ENCODE assay signal across 22 cellular contexts in genomic region chr9:90005388-90005787, GRCh38.
"Had no signal": no experiment of that assay in that cellular context is flagged by ENCODE, and none has a peak within 500 bp of the region (broad histone marks: within the 10 kb centered on the region; RNA-seq: fewer than 3 reads in every experiment).

No MANE protein-coding gene starts in this region.

- H3K36me3 ChIP-seq: esophagus muscularis mucosa, gastroesophageal sphincter, heart left ventricle, left ventricle myocardium inferior, lower lobe of right lung had no signal

- H3K27me3 ChIP-seq: dorsolateral prefrontal cortex, esophagus muscularis mucosa, foreskin keratinocyte, gastroesophageal sphincter, heart left ventricle, hepatocyte had no signal

- ATAC-seq: foreskin keratinocyte, gastroesophageal sphincter, left colon, left lobe of liver, lower lobe of right lung, mucosa of descending colon had no signal

- H2AFZ ChIP-seq: hepatocyte had no signal

- H3K27ac Mint-ChIP-seq: immature natural killer cell, mesothelial cell of epicardium had no signal

- H3K36me3 Mint-ChIP-seq: immature natural killer cell, mesothelial cell of epicardium had no signal

- H3K9me3 Mint-ChIP-seq: immature natural killer cell had no signal

- H3K79me2 ChIP-seq: hepatocyte had no signal

- H3K4me3 ChIP-seq: coronary artery, dorsolateral prefrontal cortex, esophagus muscularis mucosa, gastroesophageal sphincter, heart left ventricle, hepatocyte, left ventricle myocardium inferior, lower lobe of right lung, mucosa of descending colon had no signal

- H3K27ac ChIP-seq: coronary artery, dorsolateral prefrontal cortex, foreskin keratinocyte, heart left ventricle, hepatocyte, left ventricle myocardium inferior, lower lobe of right lung had no signal

- DNase-seq: dermis blood vessel endothelial cell; dorsolateral prefrontal cortex; effector CD4-positive, alpha-beta T cell; effector memory CD4-positive, alpha-beta T cell; foreskin keratinocyte; heart left ventricle; hypothalamus; immature natural killer cell; islet precursor cell; kidney; kidney glomerular epithelial cell; left colon; left ventricle myocardium inferior; lower lobe of right lung; mesenchymal stem cell; mucosa of descending colon had no signal

- H3K4me2 ChIP-seq: hepatocyte had no signal

- H3K4me3 Mint-ChIP-seq: immature natural killer cell, mesothelial cell of epicardium had no signal

- H3K9me3 ChIP-seq: lower lobe of right lung, mucosa of descending colon had no signal
